In genomic region chr4:138242076-138242829, GRCh38 we compare ENCODE assay signal across 8 cellular contexts. TPM values are rescaled to one million over a fixed set of nuclear protein-coding genes. Genes with fewer than 3 reads are reported as not detected.
A peak's percentile ranks its signal among the peaks of the same experiment; 100 is the strongest.
DNase-seq lines count a peak whose midpoint lies in the region; ATAC-seq and TF ChIP-seq lines count a peak whose summit lies in the region.

Gene SLC7A11 (minus strand): TSS chr4:138242349. CDS start chr4:138242069, 280 bp downstream.

- peak within 1 kb of the TSS; percentile 98 for H2AFZ ChIP-seq in OCI-LY7 (ENCODE audit: low read length)

- intact Hi-C loops in OCI-LY7 (cut with micrococcal nuclease; ENCODE audit: unreplicated experiment): loop anchor here (1.0 to 10.0 kb wide), 5 partner anchors 19 to 1213 kb away; partner anchors contain the start of gene RAB33B
- intact Hi-C loops in ovary (cut with DNase I): no loop called here

- no peaks in the 10 kb centered on the region for H3K9me3 ChIP-seq in OCI-LY7 (ENCODE audit: low read length)
- no peaks in the 10 kb centered on the region for H3K9me3 ChIP-seq in ovary

- no peak for TF ChIP-seq POLR2A in ovary (IDR thresholded peaks at IDR 0.05)

- DNase-seq in G401 (ENCODE audit: low spot score) (peak; percentile 64), HuH-7.5 (ENCODE audit: low spot score) (peak; percentile 9), OCI-LY7 (ENCODE audit: low spot score) (peak; percentile 97), glomerular visceral epithelial cell (ENCODE audit: extremely low spot score) (peak; percentile 96), ovary (peak in 3 of 5 donors; percentile 13 to 21 (median 18)), T1000 (lab: John Stamatoyannopoulos, UW) (no peak)

- no peaks in the 10 kb centered on the region for H4K20me1 ChIP-seq in OCI-LY7 (ENCODE audit: insufficient read depth, low read length)

- no peak for TF ChIP-seq EP300 in ovary (IDR thresholded peaks at IDR 0.05)

- peaks cover 3% of the 10 kb centered on the region for H3K27me3 Mint-ChIP-seq in activated naive CD8-positive, alpha-beta T cell

- peaks cover 28% of the 10 kb centered on the region for H3K4me1 Mint-ChIP-seq in activated naive CD8-positive, alpha-beta T cell (ENCODE audit: low read depth)

- peak within 1 kb of the TSS; percentile 91 for H3K27ac ChIP-seq in OCI-LY7 (ENCODE audit: low read depth, low read length, poor library complexity, severe bottlenecking)
- H3K27ac ChIP-seq in ovary: no peak within 1 kb of the TSS

- no TSS peak for BruUV-seq in OCI-LY7 (replicated peaks; lab: Mats Ljungman, UMichigan)

- no peaks in the 10 kb centered on the region for H3K9me3 Mint-ChIP-seq in activated naive CD8-positive, alpha-beta T cell (ENCODE audit: low read depth)

- peak within 1 kb of the TSS; percentile 92 for H3K27ac Mint-ChIP-seq in activated naive CD8-positive, alpha-beta T cell

- peak; percentile 98 for ATAC-seq in GM21619 (IDR thresholded peaks at IDR 0.05; ENCODE audit: unreplicated experiment)

- WGBS in ovary, 3 donors: 4 to 13% (median 4%) methylated on average over 12 of the region's 12 CpGs

- no peaks in the 10 kb centered on the region for H3K36me3 Mint-ChIP-seq in activated naive CD8-positive, alpha-beta T cell

- in situ Hi-C loops in G401 (cut with HindIII; ENCODE audit: low sequenced_read_pairs): no loop called here

- POLR2A ChIA-PET in OCI-LY7 (lab: Charles Lee): interaction anchor here (0.6 to 4.6 kb wide), 22 partner anchors 8 to 772 kb away, joined by 3 to 46 read pairs (median 5); no protein-coding TSS in a partner anchor

- H3K4me1 ChIP-seq in OCI-LY7 (ENCODE audit: insufficient read depth, low read length, poor library complexity, severe bottlenecking): peaks cover 30% of the 10 kb centered on the region
- H3K4me1 ChIP-seq in ovary (ENCODE audit: insufficient read depth): no peaks in the 10 kb centered on the region

- H3K4me3 ChIP-seq in OCI-LY7 (ENCODE audit: low read depth, low read length, poor library complexity, severe bottlenecking) (peak within 1 kb of the TSS; percentile 76), ovary (peak within 1 kb of the TSS; percentile 1)

- peak within 1 kb of the TSS; percentile 90 for H3K4me3 Mint-ChIP-seq in activated naive CD8-positive, alpha-beta T cell

- no peaks in the 10 kb centered on the region for H3K27me3 ChIP-seq in ovary

- H3K4me2 ChIP-seq in OCI-LY7 (ENCODE audit: low read length): peak within 1 kb of the TSS; percentile 94

- no peaks in the 10 kb centered on the region for H3K9me2 ChIP-seq in OCI-LY7 (ENCODE audit: insufficient read depth, low read length)

- H3K36me3 ChIP-seq in OCI-LY7 (ENCODE audit: insufficient read depth, low read length): no peaks in the 10 kb centered on the region; the same call in 1 of the 2 replicates
- no peaks in the 10 kb centered on the region for H3K36me3 ChIP-seq in ovary

- CTCF ChIA-PET in OCI-LY7 (lab: Charles Lee; ENCODE audit: unreplicated experiment): interaction anchor here (0.5 to 1.0 kb wide), 2 partner anchors 37 to 1042 kb away, joined by 3 read pairs; no protein-coding TSS in a partner anchor

- TF ChIP-seq CTCF in OCI-LY7 (conservative IDR thresholded peaks at IDR 0.05; ENCODE audit: low read length) (no peak), ovary (IDR thresholded peaks at IDR 0.05) (no peak)

- peaks cover 45% of the 10 kb centered on the region for H3K79me2 ChIP-seq in OCI-LY7 (ENCODE audit: insufficient read depth, low read depth, low read length)

RNA-seq across cellular contexts. Expression of gene SLC7A11, which starts in this region (rescaled TPM):
- 1.9 and 3.8 TPM in 2 replicates for total RNA-seq in G401 (2014; rRNA removed; shearing (Covaris generic))
- total RNA-seq in OCI-LY7 (2014; rRNA removed; shearing (Covaris generic)): 5.2 and 5.7 TPM in 2 replicates
- total RNA-seq in OCI-LY7 (2022) (16.7 and 18.1 TPM in 2 replicates), ovary (10 to 100 TPM in 1 of 7 donors, 1 to 10 TPM in 3, under 1 TPM in 3; 0.05 to 18.1 (median 1.2) TPM)
- polyA plus RNA-seq in ovary: under 1 TPM; 0.18 to 0.33 TPM
